In the genomic region with DNA sequence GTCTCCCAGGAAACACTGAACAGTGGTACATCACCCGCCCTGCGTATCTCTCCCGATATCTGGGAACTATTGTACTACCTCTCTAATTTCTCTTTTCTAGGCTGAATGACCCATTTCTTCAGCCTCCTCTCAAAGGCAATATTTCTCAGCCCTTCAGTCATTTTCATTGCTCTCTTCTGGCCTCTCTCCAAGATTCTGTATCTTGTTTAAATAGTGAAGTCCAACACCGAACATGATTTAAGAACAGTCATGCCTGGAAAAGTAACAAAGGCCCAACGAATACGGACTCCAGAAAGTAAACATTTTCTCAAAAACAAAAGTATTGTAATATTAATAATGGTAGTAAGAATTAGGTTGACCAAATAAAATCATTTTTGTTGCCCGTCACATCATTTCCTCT, we compare ENCODE assay signal across 21 cellular contexts.
DNase-seq lines count a peak whose midpoint lies in the region; ATAC-seq, FAIRE-seq and TF ChIP-seq lines count a peak whose summit lies in the region.
"Had no signal": no experiment of that assay in that cellular context is flagged by ENCODE, and none has a peak within 500 bp of the region (broad histone marks: within the 10 kb centered on the region; RNA-seq: fewer than 3 reads in every experiment).

No MANE protein-coding gene starts in this region.

- ATAC-seq in left lobe of liver, result peak; percentile 39

- H3K36me3 ChIP-seq in rectal smooth muscle tissue (ENCODE audit: control insufficient read depth, insufficient read depth, low read length), result no peaks in the 10 kb centered on the region

- no peaks in the 10 kb centered on the region for H3K27me3 ChIP-seq in rectal smooth muscle tissue (ENCODE audit: control insufficient read depth, insufficient read depth, low read length)

- DNase-seq in amniotic epithelial cell (ENCODE audit: low read depth), result peak; percentile 19
- DNase-seq in left lobe of liver (ENCODE audit: low spot score), result no peak
- DNase-seq in HTR-8/SVneo (ENCODE audit: insufficient read length, low spot score), result no peak
- no peak for DNase-seq in activated gamma-delta T cell (lab: John Stamatoyannopoulos, UW)
- DNase-seq in NCI-H2171 treated with DMSO at 0.1 percent for 48 hours (lab: John Stamatoyannopoulos, UW), result no peak
- DNase-seq in NCI-H187 (lab: John Stamatoyannopoulos, UW), result no peak
- DNase-seq: ACHN; AML-193; Calu3; CD4-positive, alpha-beta memory T cell; DMS53; NCI-H1105; NCI-H1694; NCI-H2107; NCI-H226; NCI-H526; NK-92 treated with Interleukin-12 subunit alpha and Interleukin-12 subunit beta, amount 100 ng/mL, for 24 hours; OCI-M1 had no signal

- no peak overlapping the region for H3K9ac ChIP-seq in rectal smooth muscle tissue (ENCODE audit: low read length)

- H3K27ac ChIP-seq in C4-2B, result 0 out of 2 replicates have a peak overlapping the region, but pooled peaks have one; percentile 20
- peak overlapping the region; percentile 34 for H3K27ac ChIP-seq in rectal smooth muscle tissue (ENCODE audit: low read depth, low read length)

- FAIRE-seq in HTR-8/SVneo (lab: Jason Lieb, UNC), result no peak
- FAIRE-seq: H54 had no signal

- no peak overlapping the region for H3K4me3 ChIP-seq in rectal smooth muscle tissue (ENCODE audit: low read length)

- H3K4me1 ChIP-seq in rectal smooth muscle tissue (ENCODE audit: control insufficient read depth, insufficient read depth, low read length), result peaks cover 23% of the 10 kb centered on the region

- no peak for TF ChIP-seq CTCF in C4-2B (conservative IDR thresholded peaks at IDR 0.05)
